Comparison of ENCODE assay signal across 17 cellular contexts in the genomic region with DNA sequence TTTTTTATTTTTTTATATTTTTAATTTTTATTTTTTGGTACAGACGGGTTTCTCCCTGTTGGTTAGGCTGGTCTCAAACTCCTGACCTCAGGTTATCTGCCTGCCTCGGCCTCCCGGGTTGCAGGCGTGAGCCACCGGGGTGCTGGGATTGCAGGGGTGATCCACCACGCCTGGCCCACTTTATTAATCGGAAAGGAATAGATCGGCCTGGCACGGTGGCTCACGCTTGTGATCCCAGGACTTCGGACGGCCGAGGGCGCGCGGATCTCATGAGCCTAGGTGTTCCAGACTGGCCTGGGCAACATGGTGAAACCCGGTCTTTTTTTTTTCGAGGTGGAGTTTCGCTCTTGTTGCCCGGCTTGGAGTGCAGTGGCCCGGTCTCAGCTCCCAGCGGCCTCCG.
"Had no signal": no experiment of that assay in that cellular context is flagged by ENCODE, and none has a peak within 500 bp of the region (broad histone marks: within the 10 kb centered on the region; RNA-seq: fewer than 3 reads in every experiment).

No MANE protein-coding gene starts in this region.

- DNase-seq: hippocampal formation, hypothalamus, immature natural killer cell, kidney, kidney glomerular epithelial cell, left cardiac atrium, left colon, left lung, left ventricle myocardium inferior, left ventricle myocardium superior, lower lobe of right lung, mammary epithelial cell, mesenchymal stem cell, mesendoderm, midbrain, mucosa of descending colon, naive B cell had no signal
